31 cellular contexts compared by ENCODE assay signal in genomic region chr10:120578890-120579289, GRCh38.
"Had no signal": no experiment of that assay in that cellular context is flagged by ENCODE, and none has a peak within 500 bp of the region (broad histone marks: within the 10 kb centered on the region; RNA-seq: fewer than 3 reads in every experiment).

No MANE protein-coding gene starts in this region.

- H3K9me3 ChIP-seq: adrenal gland, MG63 had no signal

- FAIRE-seq: TTC549 had no signal

- H3K4me1 Mint-ChIP-seq: activated naive CD8-positive, alpha-beta T cell treated with anti-CD3 and anti-CD28 coated beads, Interleukin-2, amount 10 ng/mL, durations not matched to agents 7 days and 5 days; T-cell had no signal

- DNase-seq: activated CD4-positive, CD25-positive, alpha-beta regulatory T cell; activated CD8-positive, alpha-beta memory T cell treated with anti-CD3 and anti-CD28 coated beads, Interleukin-2, amount 50 U/mL, for 4 hours; activated CD8-positive, alpha-beta T cell treated with anti-CD3 and anti-CD28 coated beads for 36 hours; activated gamma-delta T cell treated with Interleukin-2 at 50 U/mL for 16 hours; activated naive CD4-positive, alpha-beta T cell treated with anti-CD3 and anti-CD28 coated beads, Interleukin-2, amount 50 U/mL, for 16 hours; activated naive CD8-positive, alpha-beta T cell treated with anti-CD3 and anti-CD28 coated beads, Interleukin-2, amount 10 ng/mL, durations not matched to agents 7 days and 5 days; activated T-cell treated with anti-CD3 and anti-CD28 coated beads, Interleukin-2, amount 50 U/mL, for 72 hours; adrenal gland; anterior cingulate cortex; MG63; MV-4-11; NCI-H1092 treated with DMSO at 0.1 percent for 48 hours; NCI-H1417 treated with DMSO at 0.1 percent for 48 hours; NCI-H1694; NCI-H2029; NCI-H2107; NCI-H2171 treated with DMSO at 0.1 percent for 48 hours; NCI-H226; NCI-H526 treated with DMSO at 0.1 percent for 48 hours; NCI-H82; NK-92 treated with Interleukin-12 subunit alpha and Interleukin-12 subunit beta, amount 100 ng/mL, for 24 hours; OCI-M1; RPMI8226; T-cell; T-helper 2 cell; T1000 had no signal

- H3K4me3 Mint-ChIP-seq: activated CD8-positive, alpha-beta T cell treated with anti-CD3 and anti-CD28 coated beads for 36 hours; activated naive CD8-positive, alpha-beta T cell treated with anti-CD3 and anti-CD28 coated beads, Interleukin-2, amount 10 ng/mL, durations not matched to agents 7 days and 5 days; activated T-cell treated with anti-CD3 and anti-CD28 coated beads, Interleukin-2, amount 50 U/mL, for 72 hours; T-cell had no signal

- H3K27me3 ChIP-seq: adrenal gland, MG63 had no signal

- H3K9me3 Mint-ChIP-seq: activated CD8-positive, alpha-beta T cell treated with anti-CD3 and anti-CD28 coated beads for 36 hours; activated naive CD8-positive, alpha-beta T cell treated with anti-CD3 and anti-CD28 coated beads, Interleukin-2, amount 10 ng/mL, durations not matched to agents 7 days and 5 days; activated T-helper 2 cell treated with anti-CD3 and anti-CD28 coated beads, Interferon-gamma antibody, Interleukin-2, Interleukin-4, amounts not matched to agents 10 μg/mL and 5 μg/mL and 100 μg/mL, durations not matched to agents 14 hours and 24 hours and 36 hours had no signal

- H3K36me3 Mint-ChIP-seq: activated naive CD8-positive, alpha-beta T cell treated with anti-CD3 and anti-CD28 coated beads, Interleukin-2, amount 10 ng/mL, durations not matched to agents 7 days and 5 days; T-cell had no signal

- H3K27ac ChIP-seq: adrenal gland, SK-N-MC had no signal

- H3K36me3 ChIP-seq: adrenal gland, MG63 had no signal

- H3K27me3 Mint-ChIP-seq: activated CD8-positive, alpha-beta T cell treated with anti-CD3 and anti-CD28 coated beads for 36 hours; activated naive CD8-positive, alpha-beta T cell treated with anti-CD3 and anti-CD28 coated beads, Interleukin-2, amount 10 ng/mL, durations not matched to agents 7 days and 5 days had no signal

- H3K27ac Mint-ChIP-seq: activated CD8-positive, alpha-beta T cell treated with anti-CD3 and anti-CD28 coated beads for 36 hours; activated naive CD8-positive, alpha-beta T cell treated with anti-CD3 and anti-CD28 coated beads, Interleukin-2, amount 10 ng/mL, durations not matched to agents 7 days and 5 days; activated T-cell treated with anti-CD3 and anti-CD28 coated beads, Interleukin-2, amount 50 U/mL, for 72 hours; activated T-helper 2 cell treated with anti-CD3 and anti-CD28 coated beads, Interferon-gamma antibody, Interleukin-2, Interleukin-4, amounts not matched to agents 10 μg/mL and 5 μg/mL and 100 μg/mL, durations not matched to agents 14 hours and 24 hours and 36 hours; T-cell had no signal

- H3K4me1 ChIP-seq: adrenal gland had no signal

- H3K4me3 ChIP-seq: adrenal gland, MG63, SK-N-MC had no signal

- ATAC-seq: activated CD8-positive, alpha-beta T cell treated with anti-CD3 and anti-CD28 coated beads for 36 hours; activated T-cell treated with anti-CD3 and anti-CD28 coated beads, Interleukin-2, amount 50 U/mL, for 72 hours; Panc1; Right ventricle myocardium inferior; T-cell had no signal
